16 cellular contexts compared by ENCODE assay signal in the genomic region with DNA sequence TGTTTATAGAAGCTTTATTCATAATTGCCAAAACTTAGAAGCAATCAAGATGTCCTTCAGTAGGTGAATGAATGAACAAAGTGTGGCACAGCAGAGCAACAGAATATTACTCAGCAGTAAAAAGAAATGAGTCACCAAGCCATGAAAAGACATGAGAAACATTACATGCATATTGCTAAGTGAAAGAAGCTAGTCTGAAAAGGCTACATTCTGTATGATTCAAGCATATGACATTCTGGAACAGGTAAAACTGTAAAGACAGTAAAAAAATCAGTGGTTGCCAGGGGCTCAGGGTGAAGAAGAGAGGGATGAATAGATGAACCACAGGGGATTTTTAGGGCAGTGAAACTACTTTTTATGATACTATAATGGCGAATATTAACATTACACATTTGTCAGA.
DNase-seq lines count a peak whose midpoint lies in the region; ATAC-seq lines count a peak whose summit lies in the region.
"Had no signal": no experiment of that assay in that cellular context is flagged by ENCODE, and none has a peak within 500 bp of the region (broad histone marks: within the 10 kb centered on the region; RNA-seq: fewer than 3 reads in every experiment).

No MANE protein-coding gene starts in this region.

- ATAC-seq in activated T-cell treated with anti-CD3 and anti-CD28 coated beads, Interleukin-2, amount 50 U/mL, for 4 hours: peak; percentile 94 to 98
- ATAC-seq in GM19025 (IDR thresholded peaks at IDR 0.05; ENCODE audit: low read depth, unreplicated experiment) (peak; percentile 81), HG02852 (IDR thresholded peaks at IDR 0.05; ENCODE audit: unreplicated experiment) (peak; percentile 81), GM21528 (IDR thresholded peaks at IDR 0.05; ENCODE audit: low FRiP score, unreplicated experiment) (no peak)
- ATAC-seq: foreskin keratinocyte, psoas muscle had no signal

- no peaks in the 10 kb centered on the region for H3K36me3 Mint-ChIP-seq in activated T-cell treated with anti-CD3 and anti-CD28 coated beads, Interleukin-2, amount 50 U/mL, for 4 hours (ENCODE audit: insufficient read depth)
- H3K36me3 Mint-ChIP-seq: stimulated activated naive B cell treated with anti-CD40 and anti-IgM and Interleukin-4, amounts not matched to agents 10 μg/mL and 1 μg/mL and 100 μg/mL, for 72 hours had no signal

- peaks cover 13% of the 10 kb centered on the region for H3K4me1 Mint-ChIP-seq in activated T-cell treated with anti-CD3 and anti-CD28 coated beads, Interleukin-2, amount 50 U/mL, for 4 hours (ENCODE audit: low read depth)

- H3K9me3 Mint-ChIP-seq in activated T-cell treated with anti-CD3 and anti-CD28 coated beads, Interleukin-2, amount 50 U/mL, for 4 hours: no peaks in the 10 kb centered on the region
- H3K9me3 Mint-ChIP-seq: stimulated activated naive B cell treated with anti-CD40 and anti-IgM and Interleukin-4, amounts not matched to agents 10 μg/mL and 1 μg/mL and 100 μg/mL, for 72 hours had no signal

- no peak overlapping the region for H3K4me3 Mint-ChIP-seq in activated T-cell treated with anti-CD3 and anti-CD28 coated beads, Interleukin-2, amount 50 U/mL, for 4 hours
- H3K4me3 Mint-ChIP-seq: stimulated activated naive B cell treated with anti-CD40 and anti-IgM and Interleukin-4, amounts not matched to agents 10 μg/mL and 1 μg/mL and 100 μg/mL, for 72 hours had no signal

- no peak for DNase-seq in activated T-cell treated with anti-CD3 and anti-CD28 coated beads, Interleukin-2, amount 50 U/mL, for 4 hours
- no peak for DNase-seq in activated T-cell treated with anti-CD3 and anti-CD28 coated beads, Interleukin-2, amount 50 U/mL, for 1 hour
- DNase-seq in RKO (ENCODE audit: low spot score) (peak; percentile 30), NCI-H2081 treated with DMSO at 0.1 percent for 48 hours (lab: John Stamatoyannopoulos, UW) (no peak), NAMALWA (ENCODE audit: low spot score) (no peak)
- DNase-seq: activated CD4-positive, alpha-beta T cell treated with anti-CD3 and anti-CD28 coated beads for 1 hour; activated effector memory CD4-positive, alpha-beta T cell treated with Interleukin-2 at 50 U/mL for 16 hours; effector memory CD4-positive, alpha-beta T cell; NCI-H1417 treated with DMSO at 0.1 percent for 48 hours; NCI-H526; psoas muscle; stimulated activated naive B cell treated with anti-CD40 and anti-IgM and Interleukin-4, amounts not matched to agents 10 μg/mL and 1 μg/mL and 100 μg/mL, for 72 hours had no signal

- peaks cover 18% of the 10 kb centered on the region for H3K27me3 Mint-ChIP-seq in activated T-cell treated with anti-CD3 and anti-CD28 coated beads, Interleukin-2, amount 50 U/mL, for 4 hours (ENCODE audit: low read depth)
